In the genomic region with DNA sequence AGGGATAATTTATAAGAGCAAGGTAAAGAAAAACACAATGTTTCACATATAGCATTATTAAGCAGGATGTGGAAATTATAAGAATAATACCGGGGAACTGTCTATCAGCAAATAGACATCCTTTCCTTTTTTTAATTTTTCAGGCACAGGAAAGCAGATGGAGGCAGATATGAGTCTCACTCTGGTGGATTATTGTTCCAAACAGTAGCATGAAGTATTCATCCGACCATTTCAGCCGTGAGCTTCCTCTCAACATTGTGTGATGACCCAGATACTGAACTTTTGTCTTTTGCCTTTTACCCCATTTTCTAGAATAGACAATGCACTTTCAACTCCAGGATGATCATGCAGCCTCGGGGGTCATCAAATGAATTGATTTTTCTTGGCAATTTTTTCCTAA, we compare ENCODE assay signal across 19 cellular contexts.
DNase-seq lines count a peak whose midpoint lies in the region; ATAC-seq and TF ChIP-seq lines count a peak whose summit lies in the region.
"Had no signal": no experiment of that assay in that cellular context is flagged by ENCODE, and none has a peak within 500 bp of the region (broad histone marks: within the 10 kb centered on the region; RNA-seq: fewer than 3 reads in every experiment).

No MANE protein-coding gene starts in this region.

- no peaks in the 10 kb centered on the region for H3K9me2 ChIP-seq in Loucy (replicated peaks; ENCODE audit: low read depth, low read length)

- DNase-seq in dermis microvascular lymphatic vessel endothelial cell (ENCODE audit: low read depth in 2 of 2) = peak; percentile 85 to 86
- DNase-seq in lung microvascular endothelial cell (ENCODE audit: low read depth in 2 of 2) = peak; percentile 25 to 92
- DNase-seq in heart right ventricle = no peak
- no peak for DNase-seq in DMS79 (lab: John Stamatoyannopoulos, UW)
- DNase-seq in hippocampal formation (lab: John Stamatoyannopoulos, UW) = no peak
- DNase-seq: 8988T; ACHN; BE2C; Caco-2; Calu3; CD4-positive, alpha-beta T cell; CD8-positive, alpha-beta T cell; DMS53; DMS79 treated with DMSO at 0.1 percent for 48 hours; GF-D8 had no signal

- H3K27me3 ChIP-seq in Loucy (ENCODE audit: insufficient read depth, low read length, poor library complexity, severe bottlenecking) (no peaks in the 10 kb centered on the region), heart right ventricle (no peaks in the 10 kb centered on the region)
- H3K27me3 ChIP-seq: BE2C; BLaER1 treated with 17β-estradiol and CSF1 and Interleukin-3, amounts not matched to agents 10 nM and 100 nM had no signal

- no peaks in the 10 kb centered on the region for H4K20me1 ChIP-seq in Loucy (ENCODE audit: insufficient read depth, low read length, poor library complexity, severe bottlenecking)
- H4K20me1 ChIP-seq: BLaER1 treated with 17β-estradiol and CSF1 and Interleukin-3, amounts not matched to agents 10 nM and 100 nM had no signal

- peak overlapping the region; percentile 21 for H3K4me2 ChIP-seq in Loucy (ENCODE audit: low read depth, low read length, poor library complexity, severe bottlenecking)

- intact Hi-C loops in heart right ventricle (cut with DNase I) = no loop called here

- no peaks in the 10 kb centered on the region for H3F3A ChIP-seq in Loucy (ENCODE audit: low read depth)

- 58 to 72% methylated on average over 4 of the region's 4 CpGs for WGBS in heart right ventricle, 2 donors

- H3K9me3 ChIP-seq in Loucy (ENCODE audit: insufficient read depth, low read depth, low read length) (no peaks in the 10 kb centered on the region), heart right ventricle (no peaks in the 10 kb centered on the region)
- H3K9me3 ChIP-seq: BE2C, Caco-2 had no signal

- no peak overlapping the region for H3K4me3 ChIP-seq in Loucy (ENCODE audit: low read length, poor library complexity, severe bottlenecking)
- no peak overlapping the region for H3K4me3 ChIP-seq in heart right ventricle
- H3K4me3 ChIP-seq: BLaER1 treated with 17β-estradiol and CSF1 and Interleukin-3, amounts not matched to agents 10 nM and 100 nM had no signal

- H3K36me3 ChIP-seq in Loucy (ENCODE audit: insufficient read depth, low read length) (no peaks in the 10 kb centered on the region), heart right ventricle (no peaks in the 10 kb centered on the region)
- H3K36me3 ChIP-seq: BE2C; BLaER1 treated with 17β-estradiol and CSF1 and Interleukin-3, amounts not matched to agents 10 nM and 100 nM had no signal

- no peak overlapping the region for H3K9ac ChIP-seq in Loucy (ENCODE audit: low read depth, low read length, poor library complexity, severe bottlenecking)
- H3K9ac ChIP-seq: BLaER1 treated with 17β-estradiol and CSF1 and Interleukin-3, amounts not matched to agents 10 nM and 100 nM had no signal

- H3K4me1 ChIP-seq in Loucy (ENCODE audit: insufficient read depth, low read length, poor library complexity, severe bottlenecking) (peaks cover 10% of the 10 kb centered on the region), heart right ventricle (no peaks in the 10 kb centered on the region)
- H3K4me1 ChIP-seq: BE2C, Caco-2 had no signal

- TF ChIP-seq CTCF in Loucy (conservative IDR thresholded peaks at IDR 0.05; ENCODE audit: low read length) = no peak
- no peak for TF ChIP-seq CTCF in heart right ventricle (IDR thresholded peaks at IDR 0.05)

- H3K79me2 ChIP-seq in Loucy (ENCODE audit: insufficient read depth, low read length) = no peaks in the 10 kb centered on the region

- ATAC-seq in heart right ventricle (no peak), GM21381 (IDR thresholded peaks at IDR 0.05; ENCODE audit: unreplicated experiment) (no peak)
- ATAC-seq: CD8-positive, alpha-beta T cell had no signal

- no peak overlapping the region for H2AFZ ChIP-seq in Loucy (ENCODE audit: low read length)

- peak overlapping the region in 1 of 10 donors; percentile 44 for H3K27ac ChIP-seq in heart right ventricle
- H3K27ac ChIP-seq: BLaER1 treated with 17β-estradiol and CSF1 and Interleukin-3, amounts not matched to agents 10 nM and 100 nM; C4-2B had no signal

Comparison
In these comparisons a context has a peak if more than half of its experiments do, and no peak if none do; other contexts are left out.
1. DNase-seq: peak in dermis microvascular lymphatic vessel endothelial cell (2 of 2) and lung microvascular endothelial cell (2 of 2); none in heart right ventricle (0 of 2), DMS79 (single experiment) and hippocampal formation (0 of 2).